20 cellular contexts compared by ENCODE assay signal in the genomic region with DNA sequence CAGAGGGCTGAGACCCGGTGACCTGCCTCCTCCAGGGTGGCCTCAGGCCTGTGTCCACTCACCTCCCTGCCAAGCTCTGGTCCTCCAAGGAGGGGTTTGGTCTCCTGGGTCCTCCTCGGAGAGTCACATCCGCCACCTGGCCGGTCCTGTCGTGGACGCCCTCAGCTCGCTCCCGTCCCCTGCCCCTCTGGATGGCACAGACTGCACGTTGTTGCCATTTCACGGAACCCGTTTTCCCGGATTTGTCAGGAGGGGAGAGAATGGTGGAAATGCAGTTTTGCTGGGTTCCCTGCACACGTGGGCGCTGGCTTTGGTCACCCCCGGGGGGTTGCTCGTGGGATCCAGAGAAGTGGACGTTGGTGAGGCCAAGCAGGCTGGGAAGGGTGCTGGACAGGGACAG.
"Had no signal": no experiment of that assay in that cellular context is flagged by ENCODE, and none has a peak within 500 bp of the region (broad histone marks: within the 10 kb centered on the region; RNA-seq: fewer than 3 reads in every experiment).

No MANE protein-coding gene starts in this region.

- H3K4me3 ChIP-seq: ascending aorta, sigmoid colon, suprapubic skin, upper lobe of left lung had no signal

- H3K27me3 Mint-ChIP-seq: T-cell had no signal

- ATAC-seq: activated CD8-positive, alpha-beta memory T cell treated with anti-CD3 and anti-CD28 coated beads, Interleukin-2, amount 10 ng/mL, durations not matched to agents 7 days and 5 days; activated naive CD8-positive, alpha-beta T cell treated with anti-CD3 and anti-CD28 coated beads, Interleukin-2, amount 50 U/mL, for 24 hours; T-cell had no signal

- FAIRE-seq: endothelial cell of umbilical vein had no signal

- DNase-seq: activated CD4-positive, alpha-beta memory T cell treated with anti-CD3 and anti-CD28 coated beads for 36 hours; activated CD8-positive, alpha-beta memory T cell treated with anti-CD3 and anti-CD28 coated beads, Interleukin-2, amount 10 ng/mL, durations not matched to agents 7 days and 5 days; activated naive CD4-positive, alpha-beta T cell treated with anti-CD3 and anti-CD28 coated beads for 36 hours; activated naive CD8-positive, alpha-beta T cell treated with anti-CD3 and anti-CD28 coated beads, Interleukin-2, amount 50 U/mL, for 24 hours; activated T-cell treated with anti-CD3 and anti-CD28 coated beads, Interleukin-2, amount 50 U/mL, for 1 hour; foreskin melanocyte; head of caudate nucleus; immature natural killer cell; sigmoid colon; stimulated activated CD4-positive, alpha-beta T cell treated with anti-CD3 and anti-CD28 coated beads, Interleukin-2, amount 100 ng/mL, for 48 hours; stimulated activated naive CD4-positive, alpha-beta T cell treated with Interleukin-2 at 50 U/mL for 16 hours; T-cell; T1000; upper lobe of left lung had no signal

- H3K36me3 ChIP-seq: ascending aorta, sigmoid colon, suprapubic skin had no signal

- H3K4me2 ChIP-seq: SK-N-SH had no signal

- H3K36me3 Mint-ChIP-seq: activated CD4-positive, alpha-beta memory T cell treated with anti-CD3 and anti-CD28 coated beads for 36 hours; immature natural killer cell; T-cell had no signal

- H3K9me2 ChIP-seq: SK-N-SH had no signal

- H3K9ac ChIP-seq: SK-N-SH had no signal

- H3K9me3 Mint-ChIP-seq: nephron had no signal

- H3K27ac ChIP-seq: ascending aorta, suprapubic skin had no signal

- H3K9me3 ChIP-seq: ascending aorta, sigmoid colon, SK-N-SH, suprapubic skin, upper lobe of left lung had no signal

- H3K4me3 Mint-ChIP-seq: activated CD4-positive, alpha-beta memory T cell treated with anti-CD3 and anti-CD28 coated beads for 36 hours; activated CD8-positive, alpha-beta memory T cell treated with anti-CD3 and anti-CD28 coated beads, Interleukin-2, amount 10 ng/mL, durations not matched to agents 7 days and 5 days; activated naive CD4-positive, alpha-beta T cell treated with anti-CD3 and anti-CD28 coated beads for 36 hours; activated naive CD8-positive, alpha-beta T cell treated with anti-CD3 and anti-CD28 coated beads, Interleukin-2, amount 50 U/mL, for 24 hours; nephron had no signal

- H3K27ac Mint-ChIP-seq: activated CD4-positive, alpha-beta memory T cell treated with anti-CD3 and anti-CD28 coated beads for 36 hours; activated CD8-positive, alpha-beta memory T cell treated with anti-CD3 and anti-CD28 coated beads, Interleukin-2, amount 10 ng/mL, durations not matched to agents 7 days and 5 days; activated naive CD4-positive, alpha-beta T cell treated with anti-CD3 and anti-CD28 coated beads for 36 hours; activated naive CD8-positive, alpha-beta T cell treated with anti-CD3 and anti-CD28 coated beads, Interleukin-2, amount 50 U/mL, for 24 hours; activated T-helper 2 cell treated with anti-CD3 and anti-CD28 coated beads, Interferon-gamma antibody, Interleukin-2, Interleukin-4, amounts not matched to agents 10 μg/mL and 5 μg/mL and 100 μg/mL, durations not matched to agents 14 hours and 24 hours and 36 hours had no signal

- H3K27me3 ChIP-seq: ascending aorta, sigmoid colon, suprapubic skin, upper lobe of left lung had no signal
